17 cellular contexts compared by ENCODE assay signal in the genomic region with DNA sequence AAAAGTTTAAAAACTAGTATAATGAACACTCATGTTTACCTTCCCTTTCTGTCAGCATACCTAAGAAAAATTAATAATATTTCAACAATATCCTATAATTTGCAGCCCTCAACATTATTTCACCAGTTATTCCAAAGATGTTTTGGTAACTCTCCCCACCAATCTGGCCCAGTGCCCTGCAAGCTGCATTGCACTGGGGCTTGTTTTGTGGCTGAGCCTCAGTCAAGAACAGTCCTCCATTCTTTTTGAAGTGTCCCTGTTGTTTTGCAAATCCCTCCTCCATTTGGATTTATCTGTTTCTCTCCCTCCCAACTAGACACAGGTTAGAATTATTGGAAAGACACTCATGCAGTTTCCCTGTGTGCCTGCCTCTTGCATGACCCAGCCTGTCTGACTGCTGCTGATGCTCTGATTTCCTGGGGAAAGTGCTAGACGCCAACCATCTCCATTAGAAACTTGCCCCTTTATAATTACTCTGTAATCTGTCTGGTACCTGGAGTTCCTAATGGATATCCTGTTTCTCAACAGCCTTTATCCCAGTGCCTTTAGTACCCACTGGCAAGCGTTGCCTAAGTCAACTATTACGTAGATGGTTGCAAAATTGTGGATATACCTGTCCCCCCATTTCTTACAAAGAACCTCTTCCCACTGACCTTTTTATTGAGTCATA.
A peak's percentile ranks its signal among the peaks of the same experiment; 100 is the strongest.
DNase-seq lines count a peak whose midpoint lies in the region; ATAC-seq, FAIRE-seq and TF ChIP-seq lines count a peak whose summit lies in the region.
"Had no signal": no experiment of that assay in that cellular context is flagged by ENCODE, and none has a peak within 500 bp of the region (broad histone marks: within the 10 kb centered on the region; RNA-seq: fewer than 3 reads in every experiment).

No MANE protein-coding gene starts in this region.

- no peak overlapping the region for H2AFZ ChIP-seq in GM23338

- H3K9me3 ChIP-seq in aorta (ENCODE audit: control insufficient read depth, low read length): no peaks in the 10 kb centered on the region
- H3K9me3 ChIP-seq: MG63 had no signal

- H3K27ac Mint-ChIP-seq in GM23338 (no peak overlapping the region; the same call in 1 of the 2 replicates), memory B cell (peak overlapping the region; percentile 10)

- H3K9me3 Mint-ChIP-seq in GM23338 (no peaks in the 10 kb centered on the region), memory B cell (no peaks in the 10 kb centered on the region)

- H3K36me3 Mint-ChIP-seq in GM23338 (ENCODE audit: low read depth) (peaks cover 84% of the 10 kb centered on the region), memory B cell (peaks cover 23% of the 10 kb centered on the region)

- 89 to 90% methylated on average over 3 of the region's 3 CpGs for WGBS in aorta, 2 donors

- ATAC-seq in GM23338 (no peak; the same call in 2 of the 3 replicates), memory B cell (ENCODE audit: low read depth) (no peak), aorta (ENCODE audit: low FRiP score) (no peak)
- ATAC-seq: Panc1 had no signal

- H3K36me3 ChIP-seq in GM23338 (ENCODE audit: insufficient read depth): peaks cover 74% of the 10 kb centered on the region
- peaks cover 4 to 17% of the 10 kb centered on the region in 2 donors for H3K36me3 ChIP-seq in aorta (ENCODE audit: control insufficient read depth in 1 of 2, insufficient read depth in 2 of 2, low read length in 1 of 2)

- H3K4me1 Mint-ChIP-seq in GM23338 (peaks cover 5% of the 10 kb centered on the region; the same call in 2 of the 3 replicates), memory B cell (no peaks in the 10 kb centered on the region)

- DNase-seq in DMS 273 (lab: John Stamatoyannopoulos, UW; ENCODE audit: unreplicated experiment) (peak; percentile 5), DMS 273 treated with DMSO at 0.1 percent for 48 hours (lab: John Stamatoyannopoulos, UW) (no peak), GM23338 (ENCODE audit: low spot score) (no peak), memory B cell (ENCODE audit: low spot score in 2 of 2) (no peak), aorta (no peak), NCI-H146 (lab: John Stamatoyannopoulos, UW) (no peak), urothelium cell line (ENCODE audit: low spot score) (no peak)
- DNase-seq: 8988T; activated CD4-positive, CD25-positive, alpha-beta regulatory T cell treated with anti-CD3 and anti-CD28 coated beads, Interleukin-2, amount 50 U/mL, for 72 hours; glutamatergic neuron; kidney glomerular epithelial cell; MG63; NCI-H510A treated with DMSO at 0.1 percent for 48 hours; stimulated activated naive CD4-positive, alpha-beta T cell treated with Interleukin-2 at 50 U/mL for 16 hours had no signal

- intact Hi-C loops in aorta (cut with DNase I): no loop called here

- peaks cover 4% of the 10 kb centered on the region for H3K27me3 Mint-ChIP-seq in GM23338 (ENCODE audit: insufficient read depth, low read depth, poor library complexity)
- no peaks in the 10 kb centered on the region for H3K27me3 Mint-ChIP-seq in memory B cell

- no peaks in the 10 kb centered on the region for H3K9me2 ChIP-seq in GM23338 (ENCODE audit: insufficient read depth)

- no peak overlapping the region for H3K4me2 ChIP-seq in GM23338

- H3K4me3 Mint-ChIP-seq in GM23338 (no peak overlapping the region), memory B cell (no peak overlapping the region)

- no peak for TF ChIP-seq CTCF in GM23338 (conservative IDR thresholded peaks at IDR 0.05; ENCODE audit: low read depth in 2 of 2)

- no peak for FAIRE-seq in urothelium cell line (lab: Jason Lieb, UNC)
- FAIRE-seq: G401.6 had no signal

- H3K4me3 ChIP-seq in GM23338: no peak overlapping the region
- H3K4me3 ChIP-seq in aorta (ENCODE audit: low read length in 2 of 2): no peak overlapping the region
- H3K4me3 ChIP-seq: MG63 had no signal

- H3K27me3 ChIP-seq in GM23338 (ENCODE audit: insufficient read depth) (no peaks in the 10 kb centered on the region), aorta (ENCODE audit: control insufficient read depth in 1 of 2, insufficient read depth in 2 of 2, low read length in 1 of 2) (no peaks in the 10 kb centered on the region)
- H3K27me3 ChIP-seq: MG63 had no signal

- peaks cover 9% of the 10 kb centered on the region; the same call in 1 of the 2 replicates for H4K20me1 ChIP-seq in GM23338 (replicated peaks; ENCODE audit: insufficient read depth)

- H3K4me1 ChIP-seq in GM23338 (ENCODE audit: insufficient read depth) (no peaks in the 10 kb centered on the region), aorta (ENCODE audit: control insufficient read depth in 1 of 2, insufficient read depth in 2 of 2, low read length in 2 of 2) (no peaks in the 10 kb centered on the region)

- 0 out of 2 replicates have a peak, but pooled peaks cover 3% of the 10 kb centered on the region for H3F3A ChIP-seq in GM23338 (replicated peaks; ENCODE audit: low read depth)

- no peaks in the 10 kb centered on the region for H3K79me2 ChIP-seq in GM23338 (replicated peaks; ENCODE audit: insufficient read depth)

- H3K27ac ChIP-seq in GM23338 (ENCODE audit: low read depth) (peak overlapping the region; percentile 35; the same call in 1 of the 2 replicates), angular gyrus (ENCODE audit: low read depth, low read length) (peak overlapping the region; percentile 66), aorta (ENCODE audit: low read depth in 1 of 2, low read length in 2 of 2) (no peak overlapping the region)

TF ChIP-seq in GM23338, 12 proteins besides CTCF, POLR2A, EP300 and RAD21 (continues in another document):
- TF ChIP-seq, protein P1, sequence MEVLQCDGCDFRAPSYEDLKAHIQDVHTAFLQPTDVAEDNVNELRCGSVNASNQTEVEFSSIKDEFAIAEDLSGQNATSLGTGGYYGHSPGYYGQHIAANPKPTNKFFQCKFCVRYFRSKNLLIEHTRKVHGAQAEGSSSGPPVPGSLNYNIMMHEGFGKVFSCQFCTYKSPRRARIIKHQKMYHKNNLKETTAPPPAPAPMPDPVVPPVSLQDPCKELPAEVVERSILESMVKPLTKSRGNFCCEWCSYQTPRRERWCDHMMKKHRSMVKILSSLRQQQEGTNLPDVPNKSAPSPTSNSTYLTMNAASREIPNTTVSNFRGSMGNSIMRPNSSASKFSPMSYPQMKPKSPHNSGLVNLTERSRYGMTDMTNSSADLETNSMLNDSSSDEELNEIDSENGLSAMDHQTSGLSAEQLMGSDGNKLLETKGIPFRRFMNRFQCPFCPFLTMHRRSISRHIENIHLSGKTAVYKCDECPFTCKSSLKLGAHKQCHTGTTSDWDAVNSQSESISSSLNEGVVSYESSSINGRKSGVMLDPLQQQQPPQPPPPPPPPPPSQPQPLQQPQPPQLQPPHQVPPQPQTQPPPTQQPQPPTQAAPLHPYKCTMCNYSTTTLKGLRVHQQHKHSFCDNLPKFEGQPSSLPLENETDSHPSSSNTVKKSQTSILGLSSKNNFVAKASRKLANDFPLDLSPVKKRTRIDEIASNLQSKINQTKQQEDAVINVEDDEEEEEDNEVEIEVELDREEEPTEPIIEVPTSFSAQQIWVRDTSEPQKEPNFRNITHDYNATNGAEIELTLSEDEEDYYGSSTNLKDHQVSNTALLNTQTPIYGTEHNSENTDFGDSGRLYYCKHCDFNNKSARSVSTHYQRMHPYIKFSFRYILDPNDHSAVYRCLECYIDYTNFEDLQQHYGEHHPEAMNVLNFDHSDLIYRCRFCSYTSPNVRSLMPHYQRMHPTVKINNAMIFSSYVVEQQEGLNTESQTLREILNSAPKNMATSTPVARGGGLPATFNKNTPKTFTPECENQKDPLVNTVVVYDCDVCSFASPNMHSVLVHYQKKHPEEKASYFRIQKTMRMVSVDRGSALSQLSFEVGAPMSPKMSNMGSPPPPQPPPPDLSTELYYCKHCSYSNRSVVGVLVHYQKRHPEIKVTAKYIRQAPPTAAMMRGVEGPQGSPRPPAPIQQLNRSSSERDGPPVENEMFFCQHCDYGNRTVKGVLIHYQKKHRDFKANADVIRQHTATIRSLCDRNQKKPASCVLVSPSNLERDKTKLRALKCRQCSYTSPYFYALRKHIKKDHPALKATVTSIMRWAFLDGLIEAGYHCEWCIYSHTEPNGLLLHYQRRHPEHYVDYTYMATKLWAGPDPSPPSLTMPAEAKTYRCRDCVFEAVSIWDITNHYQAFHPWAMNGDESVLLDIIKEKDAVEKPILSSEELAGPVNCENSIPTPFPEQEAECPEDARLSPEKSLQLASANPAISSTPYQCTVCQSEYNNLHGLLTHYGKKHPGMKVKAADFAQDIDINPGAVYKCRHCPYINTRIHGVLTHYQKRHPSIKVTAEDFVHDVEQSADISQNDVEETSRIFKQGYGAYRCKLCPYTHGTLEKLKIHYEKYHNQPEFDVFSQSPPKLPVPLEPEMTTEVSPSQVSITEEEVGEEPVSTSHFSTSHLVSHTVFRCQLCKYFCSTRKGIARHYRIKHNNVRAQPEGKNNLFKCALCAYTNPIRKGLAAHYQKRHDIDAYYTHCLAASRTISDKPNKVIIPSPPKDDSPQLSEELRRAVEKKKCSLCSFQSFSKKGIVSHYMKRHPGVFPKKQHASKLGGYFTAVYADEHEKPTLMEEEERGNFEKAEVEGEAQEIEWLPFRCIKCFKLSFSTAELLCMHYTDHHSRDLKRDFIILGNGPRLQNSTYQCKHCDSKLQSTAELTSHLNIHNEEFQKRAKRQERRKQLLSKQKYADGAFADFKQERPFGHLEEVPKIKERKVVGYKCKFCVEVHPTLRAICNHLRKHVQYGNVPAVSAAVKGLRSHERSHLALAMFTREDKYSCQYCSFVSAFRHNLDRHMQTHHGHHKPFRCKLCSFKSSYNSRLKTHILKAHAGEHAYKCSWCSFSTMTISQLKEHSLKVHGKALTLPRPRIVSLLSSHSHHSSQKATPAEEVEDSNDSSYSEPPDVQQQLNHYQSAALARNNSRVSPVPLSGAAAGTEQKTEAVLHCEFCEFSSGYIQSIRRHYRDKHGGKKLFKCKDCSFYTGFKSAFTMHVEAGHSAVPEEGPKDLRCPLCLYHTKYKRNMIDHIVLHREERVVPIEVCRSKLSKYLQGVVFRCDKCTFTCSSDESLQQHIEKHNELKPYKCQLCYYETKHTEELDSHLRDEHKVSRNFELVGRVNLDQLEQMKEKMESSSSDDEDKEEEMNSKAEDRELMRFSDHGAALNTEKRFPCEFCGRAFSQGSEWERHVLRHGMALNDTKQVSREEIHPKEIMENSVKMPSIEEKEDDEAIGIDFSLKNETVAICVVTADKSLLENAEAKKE (CRISPR knock-in tag; IDR thresholded peaks at IDR 0.05): no peak
- no peak for TF ChIP-seq ZNF114 (CRISPR knock-in tag; IDR thresholded peaks at IDR 0.05)

Comparison
In these comparisons a context has a peak if more than half of its experiments do, and no peak if none do; other contexts are left out.
1. H3K27ac ChIP-seq: peak in GM23338 (single experiment) and angular gyrus (single experiment); none in aorta (0 of 2).